Comparison of ENCODE assay signal across 8 cellular contexts in the genomic region with DNA sequence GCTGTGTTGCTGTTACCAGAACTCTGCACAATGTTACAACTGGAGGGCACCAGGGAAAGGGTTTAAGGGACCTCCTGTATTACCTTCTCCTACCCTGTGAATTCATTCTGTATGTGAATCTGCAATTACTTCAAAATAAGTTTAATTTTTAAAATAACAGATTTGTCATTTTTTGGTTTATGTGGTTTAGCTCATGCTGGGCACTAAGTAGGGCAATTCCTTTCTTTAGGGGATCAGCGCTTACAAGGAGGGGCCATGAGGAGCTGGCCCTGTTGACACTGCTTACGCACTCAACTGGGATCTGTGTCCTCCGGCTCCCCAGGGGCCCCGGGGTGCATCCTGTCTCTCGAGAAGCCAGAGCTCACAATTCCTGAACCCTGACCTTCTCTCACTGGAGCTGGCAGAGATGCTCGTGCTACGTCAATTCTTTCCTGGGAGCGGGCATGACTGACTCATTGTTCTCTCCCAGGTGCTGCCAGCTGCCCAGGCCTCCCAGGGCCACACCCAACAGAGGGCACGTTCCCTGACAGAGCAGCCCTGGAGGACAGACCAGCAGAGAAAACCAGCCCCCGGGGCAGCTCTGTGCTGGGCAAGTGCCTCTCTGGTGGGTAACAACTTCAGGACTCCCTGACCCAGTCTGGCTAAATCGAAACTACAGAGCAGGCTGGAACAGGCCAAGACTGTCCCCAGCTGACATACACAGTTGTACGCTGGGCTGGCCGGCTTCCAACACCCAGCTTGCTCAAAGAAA. TPM values are rescaled to one million over a fixed set of nuclear protein-coding genes. Genes with fewer than 3 reads are reported as not detected.
DNase-seq lines count a peak whose midpoint lies in the region; ATAC-seq, FAIRE-seq and TF ChIP-seq lines count a peak whose summit lies in the region.

No MANE protein-coding gene starts in this region.

- H3K18ac ChIP-seq in H1 (ENCODE audit: extremely low read depth, low read length): no peak overlapping the region

- H4K20me1 ChIP-seq in H1 (replicated peaks in 1 of 2; ENCODE audit: control insufficient read depth in 1 of 2, insufficient read depth in 2 of 2, low read length in 2 of 2): peaks cover 79 to 88% of the 10 kb centered on the region in 2 experiments

- no peaks in the 10 kb centered on the region for H3K36me3 Mint-ChIP-seq in T-helper 2 cell treated with Interferon-gamma antibody and Interleukin-4, amounts not matched to agents 5 μg/mL and 100 μg/mL, for 36 hours (ENCODE audit: low read depth)

- no peak overlapping the region for H3K4me2 ChIP-seq in H1 (ENCODE audit: insufficient read depth in 1 of 2, low read depth in 2 of 2, low read length in 2 of 2)

- no peak overlapping the region for H3K56ac ChIP-seq in H1 (replicated peaks; ENCODE audit: insufficient read length, low read depth, low read length)

- no peak overlapping the region for H2AK5ac ChIP-seq in H1 (ENCODE audit: low read depth, low read length)

- H2AFZ ChIP-seq in H1 (ENCODE audit: low read length): no peak overlapping the region

- no peak overlapping the region for H3K23ac ChIP-seq in H1 (ENCODE audit: insufficient read length)

- peaks cover 92 to 100% of the 10 kb centered on the region in 2 experiments for H3K79me2 ChIP-seq in H1 (ENCODE audit: control insufficient read depth in 1 of 2, insufficient read depth in 2 of 2, low read length in 2 of 2)

- no peak overlapping the region for H3K27ac Mint-ChIP-seq in T-helper 2 cell treated with Interferon-gamma antibody and Interleukin-4, amounts not matched to agents 5 μg/mL and 100 μg/mL, for 36 hours

- no peak overlapping the region for H3K4me3 ChIP-seq in H1 (ENCODE audit: extremely low read depth in 1 of 4, insufficient read depth in 2 of 4, low read depth in 3 of 4, low read length in 4 of 4)

- H3K27me3 Mint-ChIP-seq in T-helper 2 cell treated with Interferon-gamma antibody and Interleukin-4, amounts not matched to agents 5 μg/mL and 100 μg/mL, for 36 hours (ENCODE audit: low read depth): no peaks in the 10 kb centered on the region

- no peak for TF ChIP-seq RAD21 in H1 (IDR thresholded peaks at IDR 0.05 in 1 of 2, conservative IDR thresholded peaks at IDR 0.05 in 1 of 2; ENCODE audit: low read depth in 2 of 2, low read length in 2 of 2)

- H3K23me2 ChIP-seq in H1 (ENCODE audit: low read depth, low read length): no peaks in the 10 kb centered on the region

- peaks cover 45% of the 10 kb centered on the region for H3K79me1 ChIP-seq in H1 (ENCODE audit: low read depth, low read length)

- no peak for TF ChIP-seq CTCF in H1 (IDR thresholded peaks at IDR 0.05; ENCODE audit: control extremely low read depth in 1 of 3, insufficient read depth in 1 of 3, low read depth in 1 of 3, low read length in 3 of 3)

- POLR2A ChIA-PET in H1 (lab: Charles Lee; ENCODE audit: partially characterized antibody): interaction anchor here (1.2 to 1.9 kb wide), 3 partner anchors 9 to 38 kb away, joined by 3 to 8 read pairs (median 3); no protein-coding TSS in a partner anchor

- peak; percentile 22 for DNase-seq in activated effector memory CD4-positive, alpha-beta T cell treated with anti-CD3 and anti-CD28 coated beads, Interleukin-2, amount 50 U/mL, for 16 hours
- no peak for DNase-seq in activated effector memory CD4-positive, alpha-beta T cell treated with Interleukin-2 at 50 U/mL for 16 hours
- DNase-seq in H1 (ENCODE audit: low read depth in 1 of 2, low spot score in 2 of 2) (no peak), midbrain (lab: John Stamatoyannopoulos, UW) (peak; percentile 71), NCI-H187 (lab: John Stamatoyannopoulos, UW) (no peak)
- DNase-seq in stimulated activated CD4-positive, alpha-beta T cell treated with anti-CD3 and anti-CD28 coated beads, Interleukin-2, amount 100 ng/mL, for 48 hours: no peak
- no peak for DNase-seq in T-helper 2 cell treated with Interferon-gamma antibody and Interleukin-4, amounts not matched to agents 5 μg/mL and 100 μg/mL, for 36 hours (ENCODE audit: low spot score)

- peaks cover 6 to 40% (median 22%) of the 10 kb centered on the region in 4 experiments for H3K4me1 ChIP-seq in H1 (replicated peaks in 1 of 4; ENCODE audit: control insufficient read depth in 3 of 4, insufficient read depth in 4 of 4, low read length in 3 of 4)

- H2BK5ac ChIP-seq in H1 (ENCODE audit: low read depth, low read length): 0 out of 2 replicates have a peak overlapping the region, but pooled peaks have one; percentile 14

- 85% methylated on average over 13 of the region's 13 CpGs; no CpG with 5 or more reads in 1 of the 2 experiments for WGBS in H1 (ENCODE audit: extremely low coverage in 1 of 2, insufficient coverage in 1 of 2, insufficient read length in 1 of 2, insufficient replicate concordance in 2 of 2, low coverage in 1 of 2, low lambda C conversion rate in 2 of 2, missing lambda C conversion rate in 1 of 2), 2 experiments

- H3K9me3 ChIP-seq in H1 (ENCODE audit: insufficient read depth in 2 of 2, low read depth in 1 of 2, low read length in 1 of 2): no peaks in the 10 kb centered on the region

- no peaks in the 10 kb centered on the region for H3K27me3 ChIP-seq in H1 (replicated peaks in 1 of 4; ENCODE audit: control insufficient read depth in 3 of 4, extremely low read depth in 1 of 4, insufficient read depth in 3 of 4, low read length in 3 of 4)

- CTCF ChIA-PET in H1 (lab: Charles Lee; ENCODE audit: partially characterized antibody): interaction anchor here (0.6 to 1.7 kb wide), 4 partner anchors 9 to 76 kb away, joined by 3 to 5 read pairs (median 4); no protein-coding TSS in a partner anchor

- H3K9ac ChIP-seq in H1 (replicated peaks in 1 of 4; ENCODE audit: extremely low read depth in 1 of 4, low read depth in 3 of 4, low read length in 3 of 4): no peak overlapping the region

- 0 out of 2 replicates have a peak overlapping the region, but pooled peaks have one; percentile 36 for H3K27ac ChIP-seq in H1 (ENCODE audit: low read depth, low read length)

- no peak for ATAC-seq in GM19455 (IDR thresholded peaks at IDR 0.05; ENCODE audit: unreplicated experiment)

- TF ChIP-seq POLR2A in H1 (IDR thresholded peaks at IDR 0.05; ENCODE audit: control extremely low read depth in 1 of 2, low read depth in 2 of 2, low read length in 2 of 2): no peak

- H3K9me3 Mint-ChIP-seq in T-helper 2 cell treated with Interferon-gamma antibody and Interleukin-4, amounts not matched to agents 5 μg/mL and 100 μg/mL, for 36 hours: no peaks in the 10 kb centered on the region

- no peak overlapping the region for H4K91ac ChIP-seq in H1 (replicated peaks; ENCODE audit: insufficient read length, low read length)

- H3K36me3 ChIP-seq in H1 (ENCODE audit: control insufficient read depth in 2 of 4, insufficient read depth in 4 of 4, low read length in 3 of 4): peaks cover 2 to 58% (median 4%) of the 10 kb centered on the region in 4 experiments; a peak in 6 of 8 replicates

- no peak for TF ChIP-seq EP300 in H1 (IDR thresholded peaks at IDR 0.05; ENCODE audit: borderline replicate concordance in 1 of 2, low read depth in 2 of 2, low read length in 2 of 2)

- H2BK120ac ChIP-seq in H1 (replicated peaks; ENCODE audit: low read depth, low read length): no peak overlapping the region

- H2BK12ac ChIP-seq in H1 (ENCODE audit: low read depth, low read length): no peak overlapping the region

- H3K14ac ChIP-seq in H1 (ENCODE audit: insufficient read length): no peak overlapping the region

- no peak overlapping the region for H3K4ac ChIP-seq in H1 (replicated peaks; ENCODE audit: insufficient read length, low read depth, low read length)

- no peaks in the 10 kb centered on the region for H3K4me1 Mint-ChIP-seq in T-helper 2 cell treated with Interferon-gamma antibody and Interleukin-4, amounts not matched to agents 5 μg/mL and 100 μg/mL, for 36 hours (ENCODE audit: low read depth)

- H4K8ac ChIP-seq in H1 (ENCODE audit: extremely low read depth, insufficient read depth, low read length): no peak overlapping the region

- no peak overlapping the region for H4K5ac ChIP-seq in H1 (ENCODE audit: insufficient read length, low read depth, low read length)

- no peak overlapping the region for H2BK15ac ChIP-seq in H1 (ENCODE audit: low read length)

- FAIRE-seq in H1 (lab: Jason Lieb, UNC): no peak

- no peak overlapping the region for H2BK20ac ChIP-seq in H1 (ENCODE audit: low read length)

- H3K4me3 Mint-ChIP-seq in T-helper 2 cell treated with Interferon-gamma antibody and Interleukin-4, amounts not matched to agents 5 μg/mL and 100 μg/mL, for 36 hours: no peak overlapping the region

TF ChIP-seq in H1, 55 proteins besides CTCF, POLR2A, EP300 and RAD21 (continues in another document):
- TF ChIP-seq YY1 (IDR thresholded peaks at IDR 0.05; ENCODE audit: low read depth, low read length): no peak
- no peak for TF ChIP-seq SP4 (IDR thresholded peaks at IDR 0.05; ENCODE audit: low read length)
- TF ChIP-seq KDM5A (IDR thresholded peaks at IDR 0.05; ENCODE audit: low read length): no peak
- TF ChIP-seq, protein P1, sequence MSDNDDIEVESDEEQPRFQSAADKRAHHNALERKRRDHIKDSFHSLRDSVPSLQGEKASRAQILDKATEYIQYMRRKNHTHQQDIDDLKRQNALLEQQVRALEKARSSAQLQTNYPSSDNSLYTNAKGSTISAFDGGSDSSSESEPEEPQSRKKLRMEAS (IDR thresholded peaks at IDR 0.05): no peak

RNA-seq across cellular contexts. Expression of gene CTBP2, which starts 36.8 kb away (rescaled TPM):
- 218 and 221 TPM in 2 replicates for total RNA-seq in H1 (2021; fragmentation: NEBNext Ultra II Directional; extraction: Animal tissue kit (Norgen Biotek cat#: 25700))
- polyA plus RNA-seq in H1 (2011; rRNA removed): 208 and 274 TPM in 2 replicates
- 254 TPM for polyA plus RNA-seq in H1 (2011; cell fraction: cytosol; rRNA removed)
- 524 TPM for polyA plus RNA-seq in H1 (2011; cell fraction: nucleus; rRNA removed)
- 156 to 222 TPM (median 206 TPM) in 4 replicates for polyA plus RNA-seq in H1 (2012, experiment 1 of 2)
- 48.0 TPM for polyA plus RNA-seq in H1 (2012, experiment 2 of 2)
- 109 TPM for polyA plus RNA-seq in H1 (2013, experiment 1 of 2)
- 108 TPM for polyA plus RNA-seq in H1 (2013, experiment 2 of 2)
- polyA minus RNA-seq in H1 (2011; rRNA and poly(A)+ RNA removed): 244 and 299 TPM in 2 replicates
- polyA minus RNA-seq in H1 (2011; cell fraction: cytosol; rRNA and poly(A)+ RNA removed): 209 TPM
- polyA minus RNA-seq in H1 (2011; cell fraction: nucleus; rRNA and poly(A)+ RNA removed): 223 TPM

Comparison
In these comparisons a context has a peak if more than half of its experiments do, and no peak if none do; other contexts are left out.
1. DNase-seq: peak in activated effector memory CD4-positive, alpha-beta T cell treated with anti-CD3 and anti-CD28 coated beads, Interleukin-2, amount 50 U/mL, for 16 hours (single experiment) and midbrain (single experiment); none in activated effector memory CD4-positive, alpha-beta T cell treated with Interleukin-2 at 50 U/mL for 16 hours (single experiment), H1 (0 of 2), stimulated activated CD4-positive, alpha-beta T cell treated with anti-CD3 and anti-CD28 coated beads, Interleukin-2, amount 100 ng/mL, for 48 hours (0 of 2), T-helper 2 cell treated with Interferon-gamma antibody and Interleukin-4, amounts not matched to agents 5 μg/mL and 100 μg/mL, for 36 hours (single experiment) and NCI-H187 (0 of 2).